ENCODE assay signal across 23 cellular contexts in the genomic region with DNA sequence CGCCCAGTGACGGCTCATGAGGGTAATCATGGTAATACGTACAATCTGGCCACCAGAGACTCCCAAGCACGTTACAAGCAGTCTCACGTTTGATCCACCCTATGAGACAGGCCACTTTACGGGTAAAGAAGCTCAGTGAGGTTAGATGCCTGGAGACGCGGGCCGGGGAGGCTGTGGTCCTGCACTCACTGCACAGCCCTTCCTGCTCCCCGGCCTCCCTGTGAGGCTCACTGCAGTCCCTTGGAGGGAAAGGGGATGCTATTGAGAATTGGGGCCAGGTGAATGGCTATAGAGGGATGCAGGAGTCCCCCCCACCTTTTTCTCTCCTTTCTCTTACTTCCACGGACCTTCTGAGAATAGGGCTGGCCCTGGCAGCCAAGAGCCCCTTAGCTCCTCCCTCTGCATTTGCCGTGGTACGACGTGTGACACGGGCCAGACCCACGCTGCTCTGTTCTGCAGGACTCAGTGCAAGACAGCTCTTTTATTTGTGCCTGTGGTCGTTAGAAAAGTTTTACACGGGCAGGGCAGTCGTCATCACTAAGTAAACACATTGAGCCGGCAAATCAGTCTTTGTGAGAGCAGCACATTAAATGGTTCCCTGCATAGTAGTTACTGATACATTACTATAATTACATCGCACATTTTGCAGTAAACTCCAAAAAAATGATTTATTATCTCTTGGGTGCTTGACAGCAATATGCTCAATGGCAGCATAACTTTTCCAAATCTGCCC. TPM values are rescaled to one million over a fixed set of nuclear protein-coding genes. Genes with fewer than 3 reads are reported as not detected.
DNase-seq lines count a peak whose midpoint lies in the region; ATAC-seq and TF ChIP-seq lines count a peak whose summit lies in the region.
"Had no signal": no experiment of that assay in that cellular context is flagged by ENCODE, and none has a peak within 500 bp of the region (broad histone marks: within the 10 kb centered on the region; RNA-seq: fewer than 3 reads in every experiment).

No MANE protein-coding gene starts in this region.

- POLR2A ChIA-PET in CD8-positive, alpha-beta T cell (lab: Charles Lee): no interaction called here

- CTCF ChIA-PET in CD8-positive, alpha-beta T cell (lab: Charles Lee): interaction anchor here (1.5 kb wide), 1 partner anchor 20 kb away, joined by 5 read pairs; no protein-coding TSS in a partner anchor

- H3K27me3 ChIP-seq in osteoblast (ENCODE audit: insufficient read depth, low read length) (no peaks in the 10 kb centered on the region), SJCRH30 (no peaks in the 10 kb centered on the region)
- H3K27me3 ChIP-seq in CD8-positive, alpha-beta T cell (ENCODE audit: insufficient read depth, low read length): no peaks in the 10 kb centered on the region
- H3K27me3 ChIP-seq: ascending aorta had no signal

- H3K27me3 Mint-ChIP-seq in HFFc6 (ENCODE audit: insufficient read depth): 0 out of 2 replicates have a peak, but pooled peaks cover 2% of the 10 kb centered on the region
- H3K27me3 Mint-ChIP-seq in CD8-positive, alpha-beta T cell (ENCODE audit: low read depth): peaks cover 15% of the 10 kb centered on the region

- H3K36me3 ChIP-seq in osteoblast (ENCODE audit: insufficient read depth, low read length): no peaks in the 10 kb centered on the region
- no peaks in the 10 kb centered on the region for H3K36me3 ChIP-seq in CD8-positive, alpha-beta T cell (ENCODE audit: insufficient read depth, low read length)
- peaks cover 24% of the 10 kb centered on the region for H3K36me3 ChIP-seq in SJCRH30
- H3K36me3 ChIP-seq: ascending aorta, tibial nerve had no signal

- peaks cover 11% of the 10 kb centered on the region for H3K36me3 Mint-ChIP-seq in HFFc6 (ENCODE audit: low read depth)
- H3K36me3 Mint-ChIP-seq in CD8-positive, alpha-beta T cell: no peaks in the 10 kb centered on the region
- H3K36me3 Mint-ChIP-seq: stimulated activated naive B cell treated with anti-CD40 and anti-IgM and Interleukin-4, amounts not matched to agents 10 μg/mL and 1 μg/mL and 100 μg/mL, for 72 hours; T-cell had no signal

- peak overlapping the region; percentile 20 for H2AFZ ChIP-seq in osteoblast (ENCODE audit: low read length)

- peaks cover 7% of the 10 kb centered on the region for H3K4me1 Mint-ChIP-seq in HFFc6 (ENCODE audit: low read depth)
- H3K4me1 Mint-ChIP-seq in CD8-positive, alpha-beta T cell (ENCODE audit: low read depth): no peaks in the 10 kb centered on the region
- H3K4me1 Mint-ChIP-seq: activated CD4-positive, alpha-beta memory T cell treated with anti-CD3 and anti-CD28 coated beads, Interleukin-2, amount 10 ng/mL, durations not matched to agents 7 days and 5 days had no signal

- TF ChIP-seq CTCF in HFFc6 (IDR thresholded peaks at IDR 0.05) (no peak), osteoblast (IDR thresholded peaks at IDR 0.05; ENCODE audit: extremely low read depth, low read depth, low read length) (no peak)
- no peak for TF ChIP-seq CTCF in CD8-positive, alpha-beta T cell (IDR thresholded peaks at IDR 0.05)

- no peaks in the 10 kb centered on the region for H3K79me2 ChIP-seq in osteoblast (ENCODE audit: insufficient read depth, low read length)

- H3K9me3 Mint-ChIP-seq in HFFc6: no peaks in the 10 kb centered on the region; the same call in 1 of the 2 replicates
- no peaks in the 10 kb centered on the region for H3K9me3 Mint-ChIP-seq in CD8-positive, alpha-beta T cell
- H3K9me3 Mint-ChIP-seq: activated CD4-positive, alpha-beta memory T cell treated with anti-CD3 and anti-CD28 coated beads, Interleukin-2, amount 10 ng/mL, durations not matched to agents 7 days and 5 days; activated T-cell treated with anti-CD3 and anti-CD28 coated beads, Interleukin-2, amount 50 U/mL, for 24 hours; stimulated activated naive B cell treated with anti-CD40 and anti-IgM and Interleukin-4, amounts not matched to agents 10 μg/mL and 1 μg/mL and 100 μg/mL, for 72 hours; T-cell had no signal

- H3K4me1 ChIP-seq in osteoblast (ENCODE audit: insufficient read depth, low read length) (no peaks in the 10 kb centered on the region), SJCRH30 (peaks cover 18% of the 10 kb centered on the region)
- H3K4me1 ChIP-seq in CD8-positive, alpha-beta T cell (ENCODE audit: insufficient read depth, low read length): no peaks in the 10 kb centered on the region
- H3K4me1 ChIP-seq: ascending aorta, tibial nerve had no signal

- H3K27ac Mint-ChIP-seq in HFFc6: no peak overlapping the region
- H3K27ac Mint-ChIP-seq in CD8-positive, alpha-beta T cell: no peak overlapping the region
- H3K27ac Mint-ChIP-seq: activated CD4-positive, alpha-beta memory T cell treated with anti-CD3 and anti-CD28 coated beads, Interleukin-2, amount 10 ng/mL, durations not matched to agents 7 days and 5 days; activated T-cell treated with anti-CD3 and anti-CD28 coated beads, Interleukin-2, amount 50 U/mL, for 24 hours; nephron progenitor cell; stimulated activated naive B cell treated with anti-CD40 and anti-IgM and Interleukin-4, amounts not matched to agents 10 μg/mL and 1 μg/mL and 100 μg/mL, for 72 hours; T-cell had no signal

- peaks cover 4% of the 10 kb centered on the region for H4K20me1 ChIP-seq in osteoblast (ENCODE audit: insufficient read depth, low read length)

- H3K9me3 ChIP-seq in osteoblast (ENCODE audit: low read depth, low read length) (no peaks in the 10 kb centered on the region), SJCRH30 (replicated peaks) (no peaks in the 10 kb centered on the region; the same call in 1 of the 2 replicates)
- no peaks in the 10 kb centered on the region for H3K9me3 ChIP-seq in CD8-positive, alpha-beta T cell (ENCODE audit: low read length)
- H3K9me3 ChIP-seq: ascending aorta had no signal

- H3K27ac ChIP-seq in osteoblast (ENCODE audit: low read depth, low read length): no peak overlapping the region
- no peak overlapping the region for H3K27ac ChIP-seq in CD8-positive, alpha-beta T cell (ENCODE audit: low read depth, low read length)
- no peak overlapping the region for H3K27ac ChIP-seq in SJCRH30
- H3K27ac ChIP-seq: ascending aorta, tibial nerve, VCaP had no signal

- intact Hi-C loops in CD8-positive, alpha-beta T cell (cut with DNase I, micrococcal nuclease): no loop called here

- peak; percentile 40 for DNase-seq in NCI-H146 (lab: John Stamatoyannopoulos, UW)
- DNase-seq in NCI-H146 treated with DMSO at 0.1 percent for 48 hours (lab: John Stamatoyannopoulos, UW; ENCODE audit: unreplicated experiment): no peak
- no peak for DNase-seq in HFFc6
- peak; percentile 20 for DNase-seq in astrocyte of the hippocampus (ENCODE audit: low read depth, low spot score)
- no peak for DNase-seq in osteoblast (ENCODE audit: insufficient read length, low spot score, missing footprints)
- DNase-seq in CD8-positive, alpha-beta T cell: no peak
- DNase-seq in SJCRH30: no peak
- DNase-seq: activated CD4-positive, alpha-beta memory T cell treated with anti-CD3 and anti-CD28 coated beads, Interleukin-2, amount 10 ng/mL, durations not matched to agents 7 days and 5 days; activated naive CD4-positive, alpha-beta T cell treated with anti-CD3 and anti-CD28 coated beads, Interleukin-2, amount 50 U/mL, for 16 hours; activated T-cell treated with anti-CD3 and anti-CD28 coated beads, Interleukin-2, amount 50 U/mL, for 24 hours; C1 segment of cervical spinal cord; hippocampal formation; islet precursor cell; mesendoderm; nephron progenitor cell; stimulated activated CD4-positive, alpha-beta T cell treated with anti-CD3 and anti-CD28 coated beads, Interleukin-15, amount 100 ng/mL, for 24 hours; stimulated activated naive B cell treated with anti-CD40 and anti-IgM and Interleukin-4, amounts not matched to agents 10 μg/mL and 1 μg/mL and 100 μg/mL, for 72 hours; T-cell had no signal

- peak overlapping the region; percentile 10 for H3K4me3 ChIP-seq in osteoblast (ENCODE audit: insufficient read depth, low read length)
- no peak overlapping the region for H3K4me3 ChIP-seq in CD8-positive, alpha-beta T cell (ENCODE audit: low read depth, low read length)
- no peak overlapping the region for H3K4me3 ChIP-seq in SJCRH30
- H3K4me3 ChIP-seq: ascending aorta, tibial nerve had no signal

- no peak for ATAC-seq in CD8-positive, alpha-beta T cell
- no peak for ATAC-seq in HG03139 (IDR thresholded peaks at IDR 0.05; ENCODE audit: unreplicated experiment)
- ATAC-seq: stimulated activated naive B cell treated with anti-CD40 and anti-IgM and Interleukin-4, amounts not matched to agents 10 μg/mL and 1 μg/mL and 100 μg/mL, for 72 hours; T-cell had no signal

- H3K4me2 ChIP-seq in osteoblast (ENCODE audit: insufficient read depth, low read length): peak overlapping the region; percentile 16

- peak overlapping the region; percentile 23; the same call in 1 of the 2 replicates for H3K4me3 Mint-ChIP-seq in HFFc6
- no peak overlapping the region for H3K4me3 Mint-ChIP-seq in CD8-positive, alpha-beta T cell
- H3K4me3 Mint-ChIP-seq: activated CD4-positive, alpha-beta memory T cell treated with anti-CD3 and anti-CD28 coated beads, Interleukin-2, amount 10 ng/mL, durations not matched to agents 7 days and 5 days; activated T-cell treated with anti-CD3 and anti-CD28 coated beads, Interleukin-2, amount 50 U/mL, for 24 hours; IgD-negative memory B cell; nephron progenitor cell; stimulated activated naive B cell treated with anti-CD40 and anti-IgM and Interleukin-4, amounts not matched to agents 10 μg/mL and 1 μg/mL and 100 μg/mL, for 72 hours; T-cell had no signal

RNA-seq across cellular contexts. Expression of a gene that starts 18.8 kb away (rescaled TPM):
- total RNA-seq in HFFc6 (2021; fragmentation: NEBNext Ultra II Directional; extraction: Animal tissue kit (Norgen Biotek cat#: 25700)): 1 to 10 TPM; 4.6 to 7.5 (median 5.5) TPM
- 22.1 and 28.6 TPM in 2 replicates for total RNA-seq in osteoblast
- not detected for total RNA-seq in CD8-positive, alpha-beta T cell
- 14.4 and 14.9 TPM in 2 replicates for total RNA-seq in SJCRH30 (2014; rRNA removed; shearing (Covaris generic))
- total RNA-seq: activated CD4-positive, alpha-beta memory T cell treated with anti-CD3 and anti-CD28 coated beads, Interleukin-2, amount 10 ng/mL, durations not matched to agents 7 days and 5 days; ascending aorta had no signal

Comparison
In these comparisons a context has a peak if more than half of its experiments do, and no peak if none do; other contexts are left out.
1. DNase-seq: peak in NCI-H146 (single experiment) and astrocyte of the hippocampus (single experiment); none in NCI-H146 treated with DMSO at 0.1 percent for 48 hours (single experiment), HFFc6 (single experiment), osteoblast (single experiment), CD8-positive, alpha-beta T cell (0 of 7) and SJCRH30 (0 of 2).
2. RNA of a gene that starts 18.8 kb away (total RNA-seq): 22.1 to 28.6 TPM in osteoblast, 14.4 to 14.9 TPM in SJCRH30 and 4.6 to 7.5 TPM in HFFc6; not detected in CD8-positive, alpha-beta T cell; every median in the first group is over 4 times any median in the second.